ENCODE assay signal across 20 cellular contexts in the genomic region with DNA sequence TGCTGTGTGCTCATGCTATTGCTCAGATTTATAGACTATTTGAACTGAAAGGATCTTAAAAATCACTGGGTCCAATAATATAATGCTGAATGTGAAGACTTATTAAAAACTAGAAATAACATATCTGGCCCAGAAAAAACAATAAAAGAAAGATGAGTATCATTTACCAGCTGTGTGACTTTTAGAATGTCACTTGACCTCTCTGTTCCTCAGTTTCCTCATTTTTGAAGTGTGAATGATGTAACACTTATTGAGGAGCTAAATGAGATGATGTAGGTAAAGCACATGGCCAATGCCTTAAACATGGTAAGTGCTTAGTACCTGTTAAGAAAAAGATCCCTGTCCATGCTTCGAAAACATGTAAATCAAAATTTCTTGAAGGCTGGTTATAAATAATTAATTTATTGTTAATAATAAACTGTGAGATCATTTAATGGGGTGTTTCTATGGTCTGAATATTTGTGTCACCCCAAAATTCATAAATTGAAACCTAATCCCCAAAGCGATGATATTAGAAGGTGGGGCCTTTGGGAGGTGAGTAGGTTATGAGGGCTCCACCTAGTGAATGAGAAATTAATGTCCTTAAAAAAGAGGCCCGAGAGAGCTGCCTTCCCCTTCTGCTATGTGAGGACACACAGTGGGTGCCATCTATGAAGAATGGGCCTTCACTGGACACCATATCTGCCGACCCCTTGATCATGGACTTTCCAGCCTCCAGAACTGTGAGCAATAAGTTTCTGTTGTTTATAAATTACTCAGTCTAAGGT. TPM values are rescaled to one million over a fixed set of nuclear protein-coding genes. Genes with fewer than 3 reads are reported as not detected.
DNase-seq lines count a peak whose midpoint lies in the region; ATAC-seq and TF ChIP-seq lines count a peak whose summit lies in the region.
"Had no signal": no experiment of that assay in that cellular context is flagged by ENCODE, and none has a peak within 500 bp of the region (broad histone marks: within the 10 kb centered on the region; RNA-seq: fewer than 3 reads in every experiment).

No MANE protein-coding gene starts in this region.

- H3K9me3 ChIP-seq in HEK293 (ENCODE audit: control insufficient read depth, insufficient read depth, low read depth, low read length) (no peaks in the 10 kb centered on the region), PC-3 (ENCODE audit: low read length) (no peaks in the 10 kb centered on the region)
- H3K9me3 ChIP-seq: SK-N-SH had no signal

- H3K4me1 ChIP-seq in HEK293 (ENCODE audit: control insufficient read depth, insufficient read depth, low read length) (no peaks in the 10 kb centered on the region), PC-3 (ENCODE audit: insufficient read depth, low read length) (no peaks in the 10 kb centered on the region), foreskin keratinocyte (no peaks in the 10 kb centered on the region)

- no peak overlapping the region for H3K4me2 ChIP-seq in PC-3 (ENCODE audit: low read length)
- H3K4me2 ChIP-seq: SK-N-SH had no signal

- BruUV-seq in PC-3 (replicated peaks; lab: Mats Ljungman, UMichigan), result no TSS peak

- no peak for ATAC-seq in PC-3
- no peak for ATAC-seq in foreskin keratinocyte
- no peak for ATAC-seq in HG03469 (IDR thresholded peaks at IDR 0.05; ENCODE audit: unreplicated experiment)
- ATAC-seq: T-cell had no signal

- DNase-seq in GM06990 (ENCODE audit: extremely low read depth, insufficient read length) (no peak), PC-3 (no peak), foreskin keratinocyte (no peak), NCI-H2107 (lab: John Stamatoyannopoulos, UW) (no peak), islet precursor cell (no peak)
- DNase-seq: COR-L47, DMS 273 treated with DMSO at 0.1 percent for 48 hours, GF-D8, IMR-90, NCI-H1105, NCI-H1694, NCI-H2081 treated with DMSO at 0.1 percent for 48 hours, NCI-H510A, NCI-H774, SHP77 treated with DMSO at 0.1 percent for 48 hours, SK-N-SH, T-cell had no signal

- H3K27ac ChIP-seq in HEK293 (ENCODE audit: extremely low read depth, low read depth, low read length), result no peak overlapping the region
- H3K27ac ChIP-seq in PC-3 (ENCODE audit: low read length), result no peak overlapping the region
- H3K27ac ChIP-seq in foreskin keratinocyte, result no peak overlapping the region

- no peaks in the 10 kb centered on the region for H3K36me3 ChIP-seq in GM06990 (ENCODE audit: control insufficient read depth, insufficient read depth, low read length)
- H3K36me3 ChIP-seq in HEK293 (ENCODE audit: control insufficient read depth in 2 of 2, insufficient read depth in 1 of 2, low read length in 2 of 2), result no peaks in the 10 kb centered on the region
- no peaks in the 10 kb centered on the region for H3K36me3 ChIP-seq in PC-3 (ENCODE audit: low read depth, low read length)

- CTCF ChIA-PET in HEK293 (lab: Yijun Ruan, JAX), result interaction anchor here (0.7 to 1.2 kb wide), 4 partner anchors 9 to 87 kb away, joined by 3 to 4 read pairs (median 3); no protein-coding TSS in a partner anchor
- CTCF ChIA-PET in PC-3 (lab: Charles Lee), result no interaction called here

- no peak overlapping the region for H2AFZ ChIP-seq in PC-3 (ENCODE audit: low read length)

- H3K4me3 ChIP-seq in GM06990 (replicated peaks; ENCODE audit: low read depth, low read length) (no peak overlapping the region), HEK293 (ENCODE audit: low read depth, low read length) (no peak overlapping the region), PC-3 (ENCODE audit: low read length) (no peak overlapping the region)

- H4K20me1 ChIP-seq in PC-3 (ENCODE audit: low read length), result no peaks in the 10 kb centered on the region

- no peak overlapping the region for H3K9ac ChIP-seq in PC-3 (ENCODE audit: low read length)
- H3K9ac ChIP-seq: SK-N-SH had no signal

- POLR2A ChIA-PET in HEK293 (lab: Yijun Ruan, JAX) (no interaction called here), PC-3 (lab: Charles Lee; ENCODE audit: unreplicated experiment) (no interaction called here)

- no peaks in the 10 kb centered on the region for H3K9me2 ChIP-seq in PC-3 (replicated peaks; ENCODE audit: low read length)
- H3K9me2 ChIP-seq: SK-N-SH had no signal

- H3K79me2 ChIP-seq in PC-3 (ENCODE audit: low read length), result no peaks in the 10 kb centered on the region

- H3F3A ChIP-seq in PC-3 (ENCODE audit: low read length, unreplicated experiment), result no peaks in the 10 kb centered on the region

- no peaks in the 10 kb centered on the region for H3K27me3 ChIP-seq in GM06990 (replicated peaks; ENCODE audit: control insufficient read depth, insufficient read depth, low read length)
- peaks cover 60% of the 10 kb centered on the region for H3K27me3 ChIP-seq in PC-3 (ENCODE audit: low read length)
- H3K27me3 ChIP-seq in foreskin keratinocyte, result peaks cover 4% of the 10 kb centered on the region

- TF ChIP-seq CTCF in GM06990 (IDR thresholded peaks at IDR 0.05; ENCODE audit: insufficient read depth, low read length, poor library complexity, severe bottlenecking) (peak; percentile 20), HEK293 (tag by site-specific recombination; IDR thresholded peaks at IDR 0.05) (no peak), PC-3 (conservative IDR thresholded peaks at IDR 0.05; ENCODE audit: low read depth, low read length) (peak; percentile 26; the same call in 1 of the 2 replicates), foreskin keratinocyte (conservative IDR thresholded peaks at IDR 0.05) (peak; percentile 22)

- intact Hi-C loops in PC-3 (cut with micrococcal nuclease), result no loop called here

TF ChIP-seq in HEK293, 187 proteins besides CTCF, POLR2A, EP300 and RAD21:
- TF ChIP-seq ZNF768 (tag by site-specific recombination; IDR thresholded peaks at IDR 0.05) (peak; percentile 72; the same call in 1 of the 2 replicates), ZNF274 (IDR thresholded peaks at IDR 0.05; ENCODE audit: low read length) (no peak), ZNF274 (tag by site-specific recombination; IDR thresholded peaks at IDR 0.05; ENCODE audit: borderline replicate concordance) (no peak)

RNA-seq across cellular contexts. Expression of a gene that starts 13.0 kb away (rescaled TPM):
- total RNA-seq in PC-3 (2014; rRNA removed) (not detected in 2 replicates), foreskin keratinocyte (not detected in 2 replicates)
- polyA plus RNA-seq in foreskin keratinocyte, result not detected in 2 replicates
- total RNA-seq: HT-29, IMR-90 had no signal
- polyA plus RNA-seq: IMR-90, SK-N-SH had no signal

RNA-seq across cellular contexts. Expression of a gene that starts 41.6 kb away (rescaled TPM):
- total RNA-seq in PC-3 (2014; rRNA removed) (not detected in 2 replicates), foreskin keratinocyte (not detected in 2 replicates)
- not detected in 2 replicates for polyA plus RNA-seq in foreskin keratinocyte
- total RNA-seq: HT-29, IMR-90, T-cell had no signal
- polyA plus RNA-seq: IMR-90, SK-N-SH had no signal

RNA-seq across cellular contexts. Expression of a gene that starts 45.9 kb away (rescaled TPM):
- not detected in 2 replicates for total RNA-seq in PC-3 (2014; rRNA removed)
- total RNA-seq in foreskin keratinocyte, result not detected in 2 replicates
- polyA plus RNA-seq in foreskin keratinocyte, result 0.06 TPM in 2 replicates
- total RNA-seq: IMR-90 had no signal
- polyA plus RNA-seq: IMR-90, SK-N-SH had no signal
